In genomic region chr17:62833816-62834215, GRCh38 we compare ENCODE assay signal across 7 cellular contexts. TPM values are rescaled to one million over a fixed set of nuclear protein-coding genes. Genes with fewer than 3 reads are reported as not detected.
"Had no signal": no experiment of that assay in that cellular context is flagged by ENCODE, and none has a peak within 500 bp of the region (broad histone marks: within the 10 kb centered on the region; RNA-seq: fewer than 3 reads in every experiment).

No MANE protein-coding gene starts in this region.

RNA-seq across cellular contexts. Expression of gene MARCHF10, which starts 25.7 kb away (rescaled TPM):
- total RNA-seq: OCI-LY7, PC-3, Peyer's patch, Right ventricle myocardium inferior, Right ventricle myocardium superior, RPMI7951, SJCRH30 had no signal
